16 cellular contexts compared by ENCODE assay signal in genomic region chr15:84886211-84886983, GRCh38. TPM values are rescaled to one million over a fixed set of nuclear protein-coding genes. Genes with fewer than 3 reads are reported as not detected.
"Had no signal": no experiment of that assay in that cellular context is flagged by ENCODE, and none has a peak within 500 bp of the region (broad histone marks: within the 10 kb centered on the region; RNA-seq: fewer than 3 reads in every experiment).

No MANE protein-coding gene starts in this region.

- FAIRE-seq: bronchial epithelial cell had no signal

- DNase-seq: activated CD4-positive, CD25-positive, alpha-beta regulatory T cell treated with anti-CD3 and anti-CD28 coated beads, Interleukin-2, amount 50 U/mL, for 72 hours; activated naive CD4-positive, alpha-beta T cell treated with Interleukin-2 at 50 U/mL for 16 hours; naive thymus-derived CD4-positive, alpha-beta T cell; SK-N-SH; stimulated activated CD4-positive, alpha-beta T cell treated with anti-CD3 and anti-CD28 coated beads, Interleukin-4, amount 100 ng/mL, for 4 hours; stimulated activated CD8-positive, alpha-beta memory T cell treated with anti-CD3 and anti-CD28 coated beads, Interleukin-4, amount 100 ng/mL, for 48 hours; stimulated activated naive CD4-positive, alpha-beta T cell treated with Interleukin-2 at 50 U/mL for 16 hours; T-cell had no signal

- H3K27me3 Mint-ChIP-seq: type B pancreatic cell had no signal

- ATAC-seq: naive thymus-derived CD4-positive, alpha-beta T cell; T-cell had no signal

- H3K27ac ChIP-seq: neutrophil, skin epidermis had no signal

- H3K36me3 Mint-ChIP-seq: naive thymus-derived CD4-positive, alpha-beta T cell; T-cell; type B pancreatic cell had no signal

- H3K27me3 ChIP-seq: ascending aorta, neutrophil had no signal

- H3K9me3 ChIP-seq: ascending aorta, neutrophil, SK-N-SH had no signal

- H3K4me3 ChIP-seq: ascending aorta, skin epidermis had no signal

- H3K9me3 Mint-ChIP-seq: naive thymus-derived CD4-positive, alpha-beta T cell; T-cell; type B pancreatic cell had no signal

- H3K4me1 Mint-ChIP-seq: T-cell had no signal

- H3K4me3 Mint-ChIP-seq: naive thymus-derived CD4-positive, alpha-beta T cell; T-cell; type B pancreatic cell had no signal

- H3K36me3 ChIP-seq: ascending aorta, neutrophil had no signal

- H3K27ac Mint-ChIP-seq: naive thymus-derived CD4-positive, alpha-beta T cell; T-cell; type B pancreatic cell had no signal

RNA-seq across cellular contexts. Expression of gene SLC28A1, which starts 1.9 kb away (rescaled TPM):
- total RNA-seq: activated CD8-positive, alpha-beta memory T cell treated with anti-CD3 and anti-CD28 coated beads for 36 hours; ascending aorta; bronchial epithelial cell; dermis microvascular lymphatic vessel endothelial cell; lung microvascular endothelial cell; naive thymus-derived CD4-positive, alpha-beta T cell; T-cell had no signal
- polyA plus RNA-seq: naive thymus-derived CD4-positive, alpha-beta T cell; SK-N-SH had no signal
